ENCODE assay signal across 19 cellular contexts in the genomic region with DNA sequence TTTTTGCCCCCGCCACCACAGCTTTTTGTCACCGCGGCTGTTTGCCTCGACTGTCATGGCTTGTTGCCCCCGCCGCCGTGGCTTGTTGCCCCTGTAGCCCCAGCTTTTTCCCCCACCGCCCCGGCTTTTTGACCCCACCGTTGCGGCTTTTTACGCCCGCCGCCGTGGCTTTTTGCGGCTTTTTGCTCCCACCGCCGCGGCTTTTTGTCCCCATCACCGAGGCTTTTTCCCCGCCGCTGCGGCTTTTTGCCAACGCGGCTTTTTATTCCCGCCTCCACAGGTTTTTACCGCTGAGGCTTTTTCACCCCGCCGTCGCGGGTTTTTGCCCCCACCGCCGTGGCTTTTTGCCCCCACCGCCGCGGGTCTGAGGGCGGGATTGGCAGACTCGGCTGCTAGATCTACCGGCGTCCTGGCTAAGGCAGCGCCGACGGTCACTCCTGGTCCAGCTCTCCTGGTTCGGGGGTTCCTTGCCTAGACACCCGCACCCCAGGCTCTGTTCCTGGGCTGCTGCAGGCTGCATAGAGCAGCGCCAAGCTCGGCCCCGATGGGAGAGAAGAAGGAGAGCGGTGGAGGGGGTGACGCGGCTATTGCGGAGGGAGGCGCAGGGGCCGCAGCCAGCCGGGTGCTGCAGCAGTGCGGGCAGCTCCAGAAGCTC.
"Had no signal": no experiment of that assay in that cellular context is flagged by ENCODE, and none has a peak within 500 bp of the region (broad histone marks: within the 10 kb centered on the region; RNA-seq: fewer than 3 reads in every experiment).

No MANE protein-coding gene starts in this region.

- H3K27me3 ChIP-seq: foreskin keratinocyte, hepatocyte, neural progenitor cell, pancreas, uterus had no signal

- DNase-seq: effector CD4-positive, alpha-beta T cell; endodermal cell; erythroblast; foreskin keratinocyte; mesendoderm; naive thymus-derived CD8-positive, alpha-beta T cell; nucleus accumbens; stimulated activated CD4-positive, alpha-beta T cell treated with anti-CD3 and anti-CD28 coated beads, Interleukin-12 subunit alpha, Interleukin-12 subunit beta, amount 100 ng/mL, for 4 hours; stimulated activated naive CD4-positive, alpha-beta T cell treated with Interleukin-2 at 50 U/mL for 16 hours; trophoblast cell had no signal

- H3K9ac ChIP-seq: neural progenitor cell had no signal

- H3K4me1 ChIP-seq: foreskin keratinocyte, neural progenitor cell, pancreas, prostate gland, uterus had no signal

- H3K27ac Mint-ChIP-seq: endodermal cell; naive thymus-derived CD8-positive, alpha-beta T cell; neural progenitor cell had no signal

- FAIRE-seq: endothelial cell of umbilical vein, pancreas had no signal

- ATAC-seq: foreskin keratinocyte; naive thymus-derived CD8-positive, alpha-beta T cell; pancreas; sciatic nerve had no signal

- H3K36me3 ChIP-seq: neural progenitor cell, pancreas, prostate gland, uterus had no signal

- H3K27ac ChIP-seq: coronary artery, foreskin keratinocyte, hepatocyte, neural progenitor cell, pancreas, prostate gland, skin epidermis, uterus had no signal

- H3K4me3 ChIP-seq: coronary artery, hepatocyte, neural progenitor cell, pancreas, prostate gland, skin epidermis, uterus had no signal

- H3K4me3 Mint-ChIP-seq: endodermal cell; naive thymus-derived CD8-positive, alpha-beta T cell; neural progenitor cell had no signal

- H3K4me1 Mint-ChIP-seq: endodermal cell, neural progenitor cell had no signal

- H3K9me3 ChIP-seq: pancreas, prostate gland had no signal

- H3K27me3 Mint-ChIP-seq: naive thymus-derived CD8-positive, alpha-beta T cell had no signal
